Comparison of ENCODE assay signal across 33 cellular contexts in genomic region chr6:158399040-158399700, GRCh38.
DNase-seq lines count a peak whose midpoint lies in the region; ATAC-seq and TF ChIP-seq lines count a peak whose summit lies in the region.
"Had no signal": no experiment of that assay in that cellular context is flagged by ENCODE, and none has a peak within 500 bp of the region (broad histone marks: within the 10 kb centered on the region; RNA-seq: fewer than 3 reads in every experiment).

No MANE protein-coding gene starts in this region.

- H3K4me3 ChIP-seq in cardiac muscle cell, result no peak overlapping the region
- H3K4me3 ChIP-seq in dorsolateral prefrontal cortex, result no peak overlapping the region
- H3K4me3 ChIP-seq: body of pancreas, heart right ventricle, MG63, prostate gland, thoracic aorta had no signal

- no peak for ATAC-seq in HG02763 (IDR thresholded peaks at IDR 0.05; ENCODE audit: unreplicated experiment)
- ATAC-seq: activated naive CD8-positive, alpha-beta T cell treated with anti-CD3 and anti-CD28 coated beads, Interleukin-2, amount 50 U/mL, for 24 hours; body of pancreas; Panc1 had no signal

- H3K27me3 ChIP-seq in cardiac muscle cell, result no peaks in the 10 kb centered on the region
- no peaks in the 10 kb centered on the region for H3K27me3 ChIP-seq in dorsolateral prefrontal cortex
- H3K27me3 ChIP-seq: body of pancreas, heart right ventricle, MG63, neutrophil had no signal

- H3K27ac Mint-ChIP-seq in nephron progenitor cell, result peak overlapping the region; percentile 70
- H3K27ac Mint-ChIP-seq in activated T-cell treated with anti-CD3 and anti-CD28 coated beads, Interleukin-2, amount 50 U/mL, for 24 hours, result no peak overlapping the region
- H3K27ac Mint-ChIP-seq: activated naive CD8-positive, alpha-beta T cell treated with anti-CD3 and anti-CD28 coated beads, Interleukin-2, amount 50 U/mL, for 24 hours; B cell; H9 had no signal

- TF ChIP-seq CTCF in cardiac muscle cell (IDR thresholded peaks at IDR 0.05; ENCODE audit: low read depth, low read length), result no peak
- TF ChIP-seq CTCF in dorsolateral prefrontal cortex (IDR thresholded peaks at IDR 0.05 in 54 of 56, conservative IDR thresholded peaks at IDR 0.05 in 2 of 56; ENCODE audit: low read depth in 1 of 56, partially characterized antibody in 56 of 56), result no peak
- no peak for TF ChIP-seq CTCF in nephron progenitor cell (IDR thresholded peaks at IDR 0.05)

- intact Hi-C loops in cardiac septum (cut with DNase I) (no loop called here), dorsolateral prefrontal cortex (cut with DNase I) (no loop called here)

- H3K36me3 ChIP-seq in cardiac muscle cell, result no peaks in the 10 kb centered on the region
- H3K36me3 ChIP-seq: heart right ventricle, MG63, neutrophil, prostate gland, thoracic aorta had no signal

- DNase-seq in cardiac muscle cell (ENCODE audit: low read depth in 1 of 2, low spot score in 1 of 2) (no peak), cardiac septum (ENCODE audit: low spot score) (no peak), dorsolateral prefrontal cortex (no peak), nephron progenitor cell (no peak), GF-D8 (lab: John Stamatoyannopoulos, UW) (no peak), COR-L47 (lab: John Stamatoyannopoulos, UW) (no peak)
- DNase-seq in activated T-cell treated with anti-CD3 and anti-CD28 coated beads, Interleukin-2, amount 50 U/mL, for 24 hours, result no peak
- DNase-seq: activated CD4-positive, alpha-beta T cell treated with anti-CD3 and anti-CD28 coated beads for 4 hours; activated effector memory CD4-positive, alpha-beta T cell treated with anti-CD3 and anti-CD28 coated beads, Interleukin-2, amount 50 U/mL, for 16 hours; activated naive CD8-positive, alpha-beta T cell treated with anti-CD3 and anti-CD28 coated beads, Interleukin-2, amount 50 U/mL, for 24 hours; activated T-cell treated with anti-CD3 and anti-CD28 coated beads for 4 hours; body of pancreas; CD8-positive, alpha-beta memory T cell; effector CD4-positive, alpha-beta T cell; H9; heart right ventricle; KBM-7; MG63; NCI-H2171; NCI-H524; NK-92 treated with Interleukin-12 subunit alpha and Interleukin-12 subunit beta, amount 100 ng/mL, for 24 hours; SIG-M5; stimulated activated CD4-positive, alpha-beta T cell treated with anti-CD3 and anti-CD28 coated beads, Interleukin-4, amount 100 ng/mL, for 4 hours; stimulated activated naive CD4-positive, alpha-beta T cell treated with Interleukin-2 at 50 U/mL for 16 hours; SW 1271; T-helper 9 cell had no signal

- H3K27ac ChIP-seq in cardiac muscle cell (peak overlapping the region; percentile 33), dorsolateral prefrontal cortex (peak overlapping the region in 33 of 59 donors; percentile 5 to 71 (median 52))
- H3K27ac ChIP-seq: body of pancreas, heart right ventricle, neutrophil, prostate gland, thoracic aorta, VCaP had no signal

- peaks cover 27% of the 10 kb centered on the region for H3K36me3 Mint-ChIP-seq in nephron progenitor cell (ENCODE audit: low read depth)
- no peaks in the 10 kb centered on the region for H3K36me3 Mint-ChIP-seq in activated T-cell treated with anti-CD3 and anti-CD28 coated beads, Interleukin-2, amount 50 U/mL, for 24 hours (ENCODE audit: low read depth)

- H3K4me3 Mint-ChIP-seq in nephron progenitor cell, result no peak overlapping the region
- no peak overlapping the region for H3K4me3 Mint-ChIP-seq in activated T-cell treated with anti-CD3 and anti-CD28 coated beads, Interleukin-2, amount 50 U/mL, for 24 hours
- H3K4me3 Mint-ChIP-seq: activated naive CD8-positive, alpha-beta T cell treated with anti-CD3 and anti-CD28 coated beads, Interleukin-2, amount 50 U/mL, for 24 hours; B cell; CD8-positive, alpha-beta memory T cell; H9 had no signal

- peaks cover 16% of the 10 kb centered on the region for H3K4me1 Mint-ChIP-seq in nephron progenitor cell
- H3K4me1 Mint-ChIP-seq in activated T-cell treated with anti-CD3 and anti-CD28 coated beads, Interleukin-2, amount 50 U/mL, for 24 hours (ENCODE audit: low read depth), result peaks cover 12% of the 10 kb centered on the region

- no peaks in the 10 kb centered on the region for H3K27me3 Mint-ChIP-seq in nephron progenitor cell (ENCODE audit: low read depth, poor library complexity)
- no peaks in the 10 kb centered on the region for H3K27me3 Mint-ChIP-seq in activated T-cell treated with anti-CD3 and anti-CD28 coated beads, Interleukin-2, amount 50 U/mL, for 24 hours
- H3K27me3 Mint-ChIP-seq: activated naive CD8-positive, alpha-beta T cell treated with anti-CD3 and anti-CD28 coated beads, Interleukin-2, amount 50 U/mL, for 24 hours; B cell; CD8-positive, alpha-beta memory T cell had no signal

- peaks cover 8% of the 10 kb centered on the region for H3K9me3 Mint-ChIP-seq in nephron progenitor cell
- no peaks in the 10 kb centered on the region for H3K9me3 Mint-ChIP-seq in activated T-cell treated with anti-CD3 and anti-CD28 coated beads, Interleukin-2, amount 50 U/mL, for 24 hours
- H3K9me3 Mint-ChIP-seq: CD8-positive, alpha-beta memory T cell had no signal

- no peaks in the 10 kb centered on the region for H3K9me3 ChIP-seq in cardiac muscle cell (ENCODE audit: low read depth)
- H3K9me3 ChIP-seq: body of pancreas, MG63, neutrophil, prostate gland, thoracic aorta had no signal

- peaks cover 16% of the 10 kb centered on the region for H3K4me1 ChIP-seq in cardiac muscle cell (ENCODE audit: low read depth)
- H3K4me1 ChIP-seq: prostate gland had no signal
